30 cellular contexts compared by ENCODE assay signal in the genomic region with DNA sequence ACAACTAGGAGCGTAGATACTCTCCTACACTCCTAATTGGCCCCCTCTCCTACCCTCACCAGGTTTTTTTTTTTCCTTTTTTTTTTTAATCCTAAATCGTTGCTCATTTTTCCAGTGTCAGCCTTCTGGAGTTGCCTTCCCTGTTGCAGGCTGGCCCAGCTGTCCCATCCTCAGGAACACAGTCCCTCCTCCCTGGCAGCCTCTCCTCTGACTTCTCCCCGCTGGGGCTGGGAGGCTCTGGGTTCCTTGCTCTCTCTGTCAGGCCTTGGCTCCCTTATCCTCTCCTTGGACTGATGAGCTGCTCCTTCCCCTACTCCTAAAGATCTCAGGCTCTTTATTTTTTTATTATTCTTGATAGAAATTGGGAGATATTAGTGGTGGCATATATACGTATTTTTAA.
"Had no signal": no experiment of that assay in that cellular context is flagged by ENCODE, and none has a peak within 500 bp of the region (broad histone marks: within the 10 kb centered on the region; RNA-seq: fewer than 3 reads in every experiment).

No MANE protein-coding gene starts in this region.

- H3K9me3 ChIP-seq: adrenal gland, body of pancreas, MG63 had no signal

- ATAC-seq: activated naive CD4-positive, alpha-beta T cell treated with anti-CD3 and anti-CD28 coated beads, Interleukin-2, amount 50 U/mL, for 72 hours; activated T-cell treated with anti-CD3 and anti-CD28 coated beads, Interleukin-2, amount 50 U/mL, for 4 hours; body of pancreas; Panc1; SK-N-SH treated with all-trans-retinoic acid at 6 μM for 48 hours; T-cell had no signal

- H3K4me3 ChIP-seq: adrenal gland, body of pancreas, MG63 had no signal

- H3K27ac ChIP-seq: adrenal gland, body of pancreas, VCaP had no signal

- H3K27me3 ChIP-seq: adrenal gland, body of pancreas, MG63 had no signal

- DNase-seq: activated B cell treated with CpG ODN at 0.5 μM for 24 hours; activated CD4-positive, alpha-beta memory T cell treated with anti-CD3 and anti-CD28 coated beads for 36 hours; activated CD4-positive, alpha-beta T cell treated with anti-CD3 and anti-CD28 coated beads for 4 hours; activated CD4-positive, alpha-beta T cell treated with anti-CD3 and anti-CD28 coated beads, Interleukin-2, amount 50 U/mL, for 1 hour; activated CD4-positive, CD25-positive, alpha-beta regulatory T cell treated with anti-CD3 and anti-CD28 coated beads, Interleukin-2, amount 50 U/mL, for 72 hours; activated CD8-positive, alpha-beta memory T cell treated with anti-CD3 and anti-CD28 coated beads, Interleukin-2, amount 50 U/mL, for 4 hours; activated gamma-delta T cell treated with Interleukin-2 at 50 U/mL for 16 hours; activated naive CD4-positive, alpha-beta T cell treated with anti-CD3 and anti-CD28 coated beads for 36 hours; activated T-cell treated with anti-CD3 and anti-CD28 coated beads for 4 hours; activated T-cell treated with anti-CD3 and anti-CD28 coated beads, Interleukin-2, amount 50 U/mL, for 4 hours; adrenal gland; body of pancreas; Kasumi-1; KG1; MG63; NCI-H1048; NCI-H1105 treated with DMSO at 0.1 percent for 48 hours; NCI-H1436; NCI-H1694; NCI-H1930; NCI-H345; NCI-H524 treated with DMSO at 0.1 percent for 48 hours; SIG-M5; T-cell; T-helper 2 cell; T-helper 9 cell had no signal

- H3K4me1 ChIP-seq: adrenal gland had no signal
